Comparison of ENCODE assay signal across 28 cellular contexts in genomic region chr7:862157-862556, GRCh38.
"Had no signal": no experiment of that assay in that cellular context is flagged by ENCODE, and none has a peak within 500 bp of the region (broad histone marks: within the 10 kb centered on the region; RNA-seq: fewer than 3 reads in every experiment).

No MANE protein-coding gene starts in this region.

- H3K9me3 ChIP-seq: gastrocnemius medialis, ovary, right lobe of liver, suprapubic skin, tibial artery, upper lobe of right lung had no signal

- H3K36me3 ChIP-seq: ovary had no signal

- H3K4me3 ChIP-seq: gastrocnemius medialis, ovary, right lobe of liver, suprapubic skin, tibial artery, upper lobe of right lung had no signal

- DNase-seq: activated CD4-positive, alpha-beta T cell treated with anti-CD3 and anti-CD28 coated beads, Interleukin-2, amount 50 U/mL, for 1 hour; activated CD4-positive, CD25-positive, alpha-beta regulatory T cell treated with anti-CD3 and anti-CD28 coated beads, Interleukin-2, amount 50 U/mL, for 72 hours; activated CD8-positive, alpha-beta memory T cell treated with anti-CD3 and anti-CD28 coated beads, Interleukin-2, amount 10 ng/mL, durations not matched to agents 7 days and 5 days; activated CD8-positive, alpha-beta T cell treated with anti-CD3 and anti-CD28 coated beads, Interleukin-2, amount 10 ng/mL, durations not matched to agents 7 days and 5 days; activated effector memory CD4-positive, alpha-beta T cell treated with Interleukin-2 at 50 U/mL for 16 hours; activated naive CD4-positive, alpha-beta T cell treated with Interleukin-2 at 50 U/mL for 16 hours; anterior cingulate cortex; dermis blood vessel endothelial cell; effector CD8-positive, alpha-beta T cell; gastrocnemius medialis; head of caudate nucleus; hypothalamus; immature natural killer cell; kidney; left colon; mammary epithelial cell; ovary; right lobe of liver; stimulated activated CD4-positive, alpha-beta T cell treated with anti-CD3 and anti-CD28 coated beads, Interleukin-2, amount 100 ng/mL, for 48 hours; T-helper 17 cell; T1000; tibial artery; upper lobe of right lung; WERI-Rb-1 had no signal

- H3K4me3 Mint-ChIP-seq: activated CD8-positive, alpha-beta memory T cell treated with anti-CD3 and anti-CD28 coated beads, Interleukin-2, amount 10 ng/mL, durations not matched to agents 7 days and 5 days; activated CD8-positive, alpha-beta T cell treated with anti-CD3 and anti-CD28 coated beads, Interleukin-2, amount 10 ng/mL, durations not matched to agents 7 days and 5 days; activated naive CD8-positive, alpha-beta T cell; immature natural killer cell; T-helper 17 cell had no signal

- H3K27ac ChIP-seq: gastrocnemius medialis, ovary, right lobe of liver, suprapubic skin, upper lobe of right lung, WERI-Rb-1 had no signal

- H3K9me3 Mint-ChIP-seq: immature natural killer cell had no signal

- H3K27me3 Mint-ChIP-seq: activated CD8-positive, alpha-beta memory T cell treated with anti-CD3 and anti-CD28 coated beads, Interleukin-2, amount 10 ng/mL, durations not matched to agents 7 days and 5 days; activated naive CD8-positive, alpha-beta T cell; progenitor cell of endocrine pancreas; T-helper 17 cell had no signal

- H3K27me3 ChIP-seq: gastrocnemius medialis, ovary, right lobe of liver, suprapubic skin, tibial artery, upper lobe of right lung had no signal

- FAIRE-seq: colon, kidney had no signal

- H3K27ac Mint-ChIP-seq: activated CD8-positive, alpha-beta memory T cell treated with anti-CD3 and anti-CD28 coated beads, Interleukin-2, amount 10 ng/mL, durations not matched to agents 7 days and 5 days; activated CD8-positive, alpha-beta T cell treated with anti-CD3 and anti-CD28 coated beads, Interleukin-2, amount 10 ng/mL, durations not matched to agents 7 days and 5 days; activated naive CD8-positive, alpha-beta T cell; immature natural killer cell; T-helper 17 cell had no signal

- H3K4me1 Mint-ChIP-seq: activated CD8-positive, alpha-beta memory T cell treated with anti-CD3 and anti-CD28 coated beads, Interleukin-2, amount 10 ng/mL, durations not matched to agents 7 days and 5 days; immature natural killer cell had no signal

- ATAC-seq: activated CD8-positive, alpha-beta memory T cell treated with anti-CD3 and anti-CD28 coated beads, Interleukin-2, amount 10 ng/mL, durations not matched to agents 7 days and 5 days; activated CD8-positive, alpha-beta T cell treated with anti-CD3 and anti-CD28 coated beads, Interleukin-2, amount 10 ng/mL, durations not matched to agents 7 days and 5 days; gastrocnemius medialis; T-helper 17 cell; upper lobe of right lung had no signal
